8 cellular contexts compared by ENCODE assay signal in the genomic region with DNA sequence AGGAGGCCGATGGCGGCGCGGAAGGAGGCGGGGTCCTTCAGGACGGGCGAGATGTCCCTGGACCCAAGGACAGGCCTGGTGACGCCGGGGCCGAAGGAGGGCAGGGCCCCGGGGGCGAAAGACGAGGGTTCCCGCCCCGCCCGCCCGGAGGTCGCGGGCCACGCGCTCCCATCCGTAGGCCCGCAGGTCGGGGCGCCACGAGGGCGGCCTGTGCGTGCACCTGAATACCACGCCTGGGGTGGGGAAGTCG. TPM values are rescaled to one million over a fixed set of nuclear protein-coding genes. Genes with fewer than 3 reads are reported as not detected.
DNase-seq lines count a peak whose midpoint lies in the region; ATAC-seq, FAIRE-seq and TF ChIP-seq lines count a peak whose summit lies in the region.

No MANE protein-coding gene starts in this region.

- FAIRE-seq in bronchial epithelial cell (lab: Jason Lieb, UNC), result no peak
- FAIRE-seq in GM12891 (lab: Jason Lieb, UNC), result no peak

- peaks cover 0 to 26% (median 12%) of the 10 kb centered on the region in 7 donors for H3K4me1 Mint-ChIP-seq in naive thymus-derived CD4-positive, alpha-beta T cell

- POLR2A ChIA-PET in naive thymus-derived CD4-positive, alpha-beta T cell (lab: Charles Lee), result interaction anchor here (0.9 to 5.6 kb wide), 14 partner anchors 8 to 406 kb away, joined by 3 to 71 read pairs (median 4); a partner anchor contains a TSS

- no peak for TF ChIP-seq CTCF in bronchial epithelial cell (IDR thresholded peaks at IDR 0.05; ENCODE audit: insufficient read depth, low read length, severe bottlenecking)

- H3K36me3 Mint-ChIP-seq in naive thymus-derived CD4-positive, alpha-beta T cell, result peaks cover 0 to 4% (median 0%) of the 10 kb centered on the region in 5 donors

- intact Hi-C loops in naive thymus-derived CD4-positive, alpha-beta T cell (cut with micrococcal nuclease), result loop anchor here in 1 of 2 donors (2.0 to 5.0 kb wide), 4 partner anchors 27 to 696 kb away; a partner anchor contains a TSS

- no peaks in the 10 kb centered on the region for H3K27me3 ChIP-seq in bronchial epithelial cell (ENCODE audit: control insufficient read depth, insufficient read depth, low read length)
- H3K27me3 ChIP-seq in naive thymus-derived CD4-positive, alpha-beta T cell (ENCODE audit: control insufficient read depth in 2 of 2, insufficient read depth in 2 of 2, low read length in 2 of 2), result no peaks in the 10 kb centered on the region

- DNase-seq in bronchial epithelial cell (ENCODE audit: low read depth) (no peak), NCI-H1092 treated with DMSO at 0.1 percent for 48 hours (lab: John Stamatoyannopoulos, UW) (no peak), NCI-H146 (lab: John Stamatoyannopoulos, UW) (no peak), GM12891 (ENCODE audit: insufficient read length, low spot score) (no peak)
- DNase-seq in naive thymus-derived CD4-positive, alpha-beta T cell, result peak in 2 of 9 donors; percentile 51 to 78
- no peak for DNase-seq in stimulated activated CD4-positive, alpha-beta T cell treated with anti-CD3 and anti-CD28 coated beads, Interleukin-15, amount 100 ng/mL, for 24 hours

- peak overlapping the region; percentile 92 to 99 (median 96) for H3K4me3 Mint-ChIP-seq in naive thymus-derived CD4-positive, alpha-beta T cell

- no peaks in the 10 kb centered on the region for H3K27me3 Mint-ChIP-seq in naive thymus-derived CD4-positive, alpha-beta T cell

- peaks cover 8 to 11% of the 10 kb centered on the region in 2 donors for H3K4me1 ChIP-seq in naive thymus-derived CD4-positive, alpha-beta T cell (ENCODE audit: control insufficient read depth in 2 of 2, insufficient read depth in 2 of 2, low read length in 2 of 2)

- H3K4me3 ChIP-seq in bronchial epithelial cell (ENCODE audit: low read depth, low read length), result peak overlapping the region; percentile 89
- H3K4me3 ChIP-seq in naive thymus-derived CD4-positive, alpha-beta T cell (ENCODE audit: low read length), result peak overlapping the region; percentile 97

- TF ChIP-seq POLR2A in GM12891 (IDR thresholded peaks at IDR 0.05; ENCODE audit: low read depth, low read length), result no peak

- CTCF ChIA-PET in naive thymus-derived CD4-positive, alpha-beta T cell (lab: Charles Lee), result interaction anchor here (2.4 to 2.7 kb wide), 2 partner anchors 30 to 46 kb away, joined by 11 to 15 read pairs; a partner anchor contains a TSS

- no peaks in the 10 kb centered on the region for H3K9me3 ChIP-seq in naive thymus-derived CD4-positive, alpha-beta T cell (ENCODE audit: control insufficient read depth in 2 of 3, low read length in 3 of 3)

- H3K27ac ChIP-seq in naive thymus-derived CD4-positive, alpha-beta T cell (ENCODE audit: low read depth, low read length), result peak overlapping the region; percentile 84

- peaks cover 12% of the 10 kb centered on the region for H3K36me3 ChIP-seq in bronchial epithelial cell (ENCODE audit: control insufficient read depth, insufficient read depth, low read length)
- peaks cover 0 to 26% (median 0%) of the 10 kb centered on the region in 3 experiments for H3K36me3 ChIP-seq in naive thymus-derived CD4-positive, alpha-beta T cell (ENCODE audit: control insufficient read depth in 2 of 3, insufficient read depth in 3 of 3, low read length in 3 of 3)

- ATAC-seq in GM19043 (IDR thresholded peaks at IDR 0.05; ENCODE audit: low read depth, unreplicated experiment) (peak; percentile 11), HG03378 (IDR thresholded peaks at IDR 0.05; ENCODE audit: unreplicated experiment) (peak; percentile 23)
- ATAC-seq in naive thymus-derived CD4-positive, alpha-beta T cell, result peak; percentile 7

- H3K27ac Mint-ChIP-seq in naive thymus-derived CD4-positive, alpha-beta T cell, result peak overlapping the region in 8 of 9 donors; percentile 76 to 98 (median 94)

- no peaks in the 10 kb centered on the region for H3K9me3 Mint-ChIP-seq in naive thymus-derived CD4-positive, alpha-beta T cell

TF ChIP-seq in GM12891, 5 proteins besides CTCF, POLR2A, EP300 and RAD21:
- no peak for TF ChIP-seq SPI1 (IDR thresholded peaks at IDR 0.05; ENCODE audit: low read depth, low read length)
- no peak for TF ChIP-seq POLR2AphosphoS5 (IDR thresholded peaks at IDR 0.05; ENCODE audit: low read depth, low read length)
- no peak; the same call in 1 of the 2 replicates for TF ChIP-seq POU2F2 (IDR thresholded peaks at IDR 0.05; ENCODE audit: low read depth, low read length)
- TF ChIP-seq PAX5 (IDR thresholded peaks at IDR 0.05; ENCODE audit: insufficient read depth, low read length, severe bottlenecking), result no peak
- no peak for TF ChIP-seq TAF1 (IDR thresholded peaks at IDR 0.05; ENCODE audit: low read depth, low read length)

RNA-seq across cellular contexts. Expression of a gene that starts 0.2 kb away (rescaled TPM):
- total RNA-seq in bronchial epithelial cell, result 153 and 154 TPM in 2 replicates
- 100 to 1,000 TPM; 134 to 178 (median 161) TPM for total RNA-seq in naive thymus-derived CD4-positive, alpha-beta T cell
- 100 to 1,000 TPM; 446 to 513 TPM for polyA plus RNA-seq in naive thymus-derived CD4-positive, alpha-beta T cell
- polyA plus RNA-seq in GM12891 (2012; ENCODE audit: low read depth, missing spikeins), result 182 TPM

RNA-seq across cellular contexts. Expression of a gene that starts 7.9 kb away (rescaled TPM):
- 0.26 TPM in 2 replicates for total RNA-seq in bronchial epithelial cell
- total RNA-seq in naive thymus-derived CD4-positive, alpha-beta T cell, result 10 to 100 TPM in 1 of 5 experiments, 1 to 10 TPM in 1, under 1 TPM in 2, not detected in 1; 0.35 to 79.2 (median 1.6) TPM
- under 1 TPM; 0.09 to 0.19 TPM for polyA plus RNA-seq in naive thymus-derived CD4-positive, alpha-beta T cell
- polyA plus RNA-seq in GM12891 (2012; ENCODE audit: low read depth, missing spikeins), result 29.8 TPM

RNA-seq across cellular contexts. Expression of a gene that starts 26.5 kb away (rescaled TPM):
- 98.2 and 224 TPM in 2 replicates for total RNA-seq in bronchial epithelial cell
- total RNA-seq in naive thymus-derived CD4-positive, alpha-beta T cell, result 100 to 1,000 TPM in 4 of 5 experiments, 10 to 100 TPM in 1; 84.5 to 237 (median 124) TPM
- 10 to 100 TPM in 1 of 2 donors, 1 to 10 TPM in 1; 3.6 to 12.2 TPM for polyA plus RNA-seq in naive thymus-derived CD4-positive, alpha-beta T cell
- 67.7 TPM for polyA plus RNA-seq in GM12891 (2012; ENCODE audit: low read depth, missing spikeins)

RNA-seq across cellular contexts. Expression of a gene that starts 45.2 kb away (rescaled TPM):
- total RNA-seq in bronchial epithelial cell, result 15.5 and 16.3 TPM in 2 replicates
- 10 to 100 TPM; 48.6 to 64.3 (median 57.5) TPM for total RNA-seq in naive thymus-derived CD4-positive, alpha-beta T cell
- 10 to 100 TPM in 1 of 2 donors, 1 to 10 TPM in 1; 9.8 to 11.1 TPM for polyA plus RNA-seq in naive thymus-derived CD4-positive, alpha-beta T cell
- 7.4 TPM for polyA plus RNA-seq in GM12891 (2012; ENCODE audit: low read depth, missing spikeins)

RNA-seq across cellular contexts. Expression of a gene that starts 45.4 kb away (rescaled TPM):
- 47.5 and 65.0 TPM in 2 replicates for total RNA-seq in bronchial epithelial cell
- 10 to 100 TPM; 32.3 to 73.4 (median 60.1) TPM for total RNA-seq in naive thymus-derived CD4-positive, alpha-beta T cell
- polyA plus RNA-seq in naive thymus-derived CD4-positive, alpha-beta T cell, result 100 to 1,000 TPM in 1 of 2 donors, 10 to 100 TPM in 1; 96.8 to 112 TPM
- 81.3 TPM for polyA plus RNA-seq in GM12891 (2012; ENCODE audit: low read depth, missing spikeins)
